16 cellular contexts compared by ENCODE assay signal in the genomic region with DNA sequence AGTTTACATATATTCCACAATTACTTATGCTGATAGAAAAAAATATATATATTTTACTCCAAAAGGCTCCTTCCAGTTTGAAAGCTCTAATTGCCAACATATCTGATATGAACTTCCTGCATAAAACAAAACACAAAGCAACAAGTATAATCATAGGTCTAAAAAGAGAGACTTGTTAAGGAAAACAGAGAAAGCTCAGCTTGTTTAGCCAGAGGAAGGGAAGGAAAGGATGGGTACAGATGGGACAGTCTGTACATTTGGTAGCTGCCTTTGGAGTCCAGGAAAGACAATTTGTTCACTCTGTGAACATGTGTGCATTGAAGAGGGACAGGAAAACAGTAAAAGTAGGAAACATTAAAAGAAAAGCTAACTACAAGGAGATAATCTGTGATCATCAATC. TPM values are rescaled to one million over a fixed set of nuclear protein-coding genes. Genes with fewer than 3 reads are reported as not detected.
DNase-seq lines count a peak whose midpoint lies in the region; ATAC-seq and TF ChIP-seq lines count a peak whose summit lies in the region.
"Had no signal": no experiment of that assay in that cellular context is flagged by ENCODE, and none has a peak within 500 bp of the region (broad histone marks: within the 10 kb centered on the region; RNA-seq: fewer than 3 reads in every experiment).

No MANE protein-coding gene starts in this region.

- intact Hi-C loops in lower lobe of right lung (cut with DNase I) = loop anchor here (10.0 kb wide), 1 partner anchor 51 kb away; a partner anchor contains a TSS

- H3K4me3 Mint-ChIP-seq in HFFc6 (no peak overlapping the region), chondrocyte (ENCODE audit: unreplicated experiment) (no peak overlapping the region), neural progenitor cell (no peak overlapping the region)

- peak overlapping the region; percentile 49 for H3K27ac Mint-ChIP-seq in HFFc6
- peak overlapping the region; percentile 63 for H3K27ac Mint-ChIP-seq in chondrocyte (ENCODE audit: unreplicated experiment)
- H3K27ac Mint-ChIP-seq in neural progenitor cell = no peak overlapping the region

- peaks cover 44% of the 10 kb centered on the region for H3K4me1 ChIP-seq in lower lobe of right lung
- H3K4me1 ChIP-seq in thymus (ENCODE audit: control insufficient read depth, insufficient read depth, low read length) = no peaks in the 10 kb centered on the region
- peaks cover 27% of the 10 kb centered on the region for H3K4me1 ChIP-seq in neural progenitor cell

- H3F3A ChIP-seq in neural progenitor cell (ENCODE audit: low read depth) = peaks cover 7% of the 10 kb centered on the region

- H3K4me3 ChIP-seq in lower lobe of right lung (no peak overlapping the region), thymus (ENCODE audit: low read length) (no peak overlapping the region), neural progenitor cell (no peak overlapping the region)

- H3K27me3 ChIP-seq in lower lobe of right lung (ENCODE audit: low read depth) (no peaks in the 10 kb centered on the region), thymus (ENCODE audit: control insufficient read depth, insufficient read depth) (peaks cover 11% of the 10 kb centered on the region), neural progenitor cell (no peaks in the 10 kb centered on the region)

- H3K36me3 ChIP-seq in lower lobe of right lung (no peaks in the 10 kb centered on the region), thymus (ENCODE audit: control insufficient read depth, insufficient read depth) (no peaks in the 10 kb centered on the region), neural progenitor cell (no peaks in the 10 kb centered on the region)

- H3K27me3 Mint-ChIP-seq in HFFc6 (ENCODE audit: insufficient read depth) (no peaks in the 10 kb centered on the region; the same call in 1 of the 2 replicates), chondrocyte (ENCODE audit: low read depth) (no peaks in the 10 kb centered on the region), neural progenitor cell (ENCODE audit: insufficient read depth, low read depth) (peaks cover 4% of the 10 kb centered on the region)

- H3K4me2 ChIP-seq in neural progenitor cell = no peak overlapping the region

- H2AFZ ChIP-seq in neural progenitor cell (replicated peaks) = no peak overlapping the region

- H3K9me3 ChIP-seq in lower lobe of right lung (no peaks in the 10 kb centered on the region), thymus (ENCODE audit: control insufficient read depth) (no peaks in the 10 kb centered on the region), neural progenitor cell (ENCODE audit: low read depth) (no peaks in the 10 kb centered on the region)

- no peak overlapping the region for H3K9ac ChIP-seq in neural progenitor cell

- no peak for ATAC-seq in lower lobe of right lung
- no peak for ATAC-seq in HG03135 (IDR thresholded peaks at IDR 0.05; ENCODE audit: unreplicated experiment)

- TF ChIP-seq CTCF in HFFc6 (IDR thresholded peaks at IDR 0.05) (no peak), chondrocyte (IDR thresholded peaks at IDR 0.05) (no peak), lower lobe of right lung (IDR thresholded peaks at IDR 0.05) (no peak), neural progenitor cell (IDR thresholded peaks at IDR 0.05) (no peak)

- H3K4me1 Mint-ChIP-seq in HFFc6 (ENCODE audit: low read depth) = peaks cover 60% of the 10 kb centered on the region
- peaks cover 79% of the 10 kb centered on the region for H3K4me1 Mint-ChIP-seq in chondrocyte (ENCODE audit: low read depth)
- peaks cover 36% of the 10 kb centered on the region for H3K4me1 Mint-ChIP-seq in neural progenitor cell

- DNase-seq in HFFc6 = no peak
- DNase-seq in chondrocyte (ENCODE audit: low spot score) = no peak
- DNase-seq in lower lobe of right lung = no peak
- DNase-seq in neural progenitor cell (ENCODE audit: low spot score) = no peak
- no peak for DNase-seq in stimulated activated CD4-positive, alpha-beta T cell treated with anti-CD3 and anti-CD28 coated beads, Interleukin-4, amount 100 ng/mL, for 1 hour
- no peak for DNase-seq in hypothalamus (lab: John Stamatoyannopoulos, UW)
- DNase-seq: AML-193, DMS79 treated with DMSO at 0.1 percent for 48 hours, GDM1, KG1, NCI-H1048, NCI-H1694, NCI-H2107, NCI-H69 had no signal

- H3K79me2 ChIP-seq in neural progenitor cell (ENCODE audit: low read depth) = peaks cover 74% of the 10 kb centered on the region

- H4K20me1 ChIP-seq in neural progenitor cell (ENCODE audit: low read depth) = no peaks in the 10 kb centered on the region

- H3K27ac ChIP-seq in lower lobe of right lung (peak overlapping the region; percentile 28), thymus (ENCODE audit: low read depth) (peak overlapping the region; percentile 27), neural progenitor cell (no peak overlapping the region)

- H3K36me3 Mint-ChIP-seq in HFFc6 (ENCODE audit: low read depth) (no peaks in the 10 kb centered on the region; the same call in 1 of the 2 replicates), chondrocyte (ENCODE audit: low read depth) (no peaks in the 10 kb centered on the region), neural progenitor cell (peaks cover 20% of the 10 kb centered on the region)

- H3K9me3 Mint-ChIP-seq in HFFc6 (no peaks in the 10 kb centered on the region), chondrocyte (ENCODE audit: low read depth) (no peaks in the 10 kb centered on the region), neural progenitor cell (peaks cover 9% of the 10 kb centered on the region)

RNA-seq across cellular contexts. Expression of a gene that starts 45.7 kb away (rescaled TPM):
- total RNA-seq in HFFc6 (2021; fragmentation: NEBNext Ultra II Directional; extraction: Animal tissue kit (Norgen Biotek cat#: 25700)) = 10 to 100 TPM; 39.9 to 47.3 (median 42.5) TPM
- total RNA-seq in chondrocyte = 24.0 to 30.1 TPM (median 29.3 TPM) in 3 replicates
- 24.1 TPM for total RNA-seq in lower lobe of right lung
- polyA plus RNA-seq in thymus = 22.6 TPM
- total RNA-seq in neural progenitor cell (ENCODE audit: low replicate concordance) = 45.6 and 53.7 TPM in 2 replicates
